ENCODE assay signal across 8 cellular contexts in the genomic region with DNA sequence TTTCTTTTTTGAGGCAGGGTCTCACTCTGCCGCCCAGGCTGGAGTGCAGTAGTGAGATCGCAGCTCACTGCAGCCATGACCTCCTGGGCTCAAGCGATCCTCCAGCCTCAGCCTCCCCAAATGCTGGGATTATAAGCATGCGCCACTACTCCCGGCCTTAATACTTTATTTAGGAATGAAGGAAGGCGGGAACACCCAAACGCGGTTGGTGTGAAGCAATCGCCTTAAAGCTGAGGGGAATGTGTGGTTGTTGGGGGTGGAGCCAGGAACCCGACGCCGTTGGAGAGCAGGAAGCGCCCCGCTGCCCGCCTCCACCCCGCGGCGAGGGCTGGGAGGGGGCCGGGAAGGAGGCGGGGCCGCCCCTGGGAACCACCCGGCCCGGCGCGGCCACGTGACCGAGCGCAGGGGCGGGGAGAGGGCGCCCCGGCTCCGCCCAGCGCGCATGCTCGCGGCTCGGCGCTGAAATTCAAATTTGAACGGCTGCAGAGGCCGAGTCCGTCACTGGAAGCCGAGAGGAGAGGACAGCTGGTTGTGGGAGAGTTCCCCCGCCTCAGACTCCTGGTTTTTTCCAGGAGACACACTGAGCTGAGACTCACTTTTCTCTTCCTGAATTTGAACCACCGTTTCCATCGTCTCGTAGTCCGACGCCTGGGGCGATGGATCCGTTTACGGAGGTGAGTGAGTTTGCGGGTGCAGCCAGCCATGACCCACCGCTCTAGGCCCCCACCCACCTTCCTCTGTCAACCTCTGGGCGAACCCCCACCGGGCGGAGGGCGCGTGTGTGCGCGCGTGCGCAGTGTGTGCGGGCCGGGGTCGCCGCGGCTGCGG. TPM values are rescaled to one million over a fixed set of nuclear protein-coding genes. Genes with fewer than 3 reads are reported as not detected.
DNase-seq lines count a peak whose midpoint lies in the region; ATAC-seq and TF ChIP-seq lines count a peak whose summit lies in the region.

A gene with protein sequence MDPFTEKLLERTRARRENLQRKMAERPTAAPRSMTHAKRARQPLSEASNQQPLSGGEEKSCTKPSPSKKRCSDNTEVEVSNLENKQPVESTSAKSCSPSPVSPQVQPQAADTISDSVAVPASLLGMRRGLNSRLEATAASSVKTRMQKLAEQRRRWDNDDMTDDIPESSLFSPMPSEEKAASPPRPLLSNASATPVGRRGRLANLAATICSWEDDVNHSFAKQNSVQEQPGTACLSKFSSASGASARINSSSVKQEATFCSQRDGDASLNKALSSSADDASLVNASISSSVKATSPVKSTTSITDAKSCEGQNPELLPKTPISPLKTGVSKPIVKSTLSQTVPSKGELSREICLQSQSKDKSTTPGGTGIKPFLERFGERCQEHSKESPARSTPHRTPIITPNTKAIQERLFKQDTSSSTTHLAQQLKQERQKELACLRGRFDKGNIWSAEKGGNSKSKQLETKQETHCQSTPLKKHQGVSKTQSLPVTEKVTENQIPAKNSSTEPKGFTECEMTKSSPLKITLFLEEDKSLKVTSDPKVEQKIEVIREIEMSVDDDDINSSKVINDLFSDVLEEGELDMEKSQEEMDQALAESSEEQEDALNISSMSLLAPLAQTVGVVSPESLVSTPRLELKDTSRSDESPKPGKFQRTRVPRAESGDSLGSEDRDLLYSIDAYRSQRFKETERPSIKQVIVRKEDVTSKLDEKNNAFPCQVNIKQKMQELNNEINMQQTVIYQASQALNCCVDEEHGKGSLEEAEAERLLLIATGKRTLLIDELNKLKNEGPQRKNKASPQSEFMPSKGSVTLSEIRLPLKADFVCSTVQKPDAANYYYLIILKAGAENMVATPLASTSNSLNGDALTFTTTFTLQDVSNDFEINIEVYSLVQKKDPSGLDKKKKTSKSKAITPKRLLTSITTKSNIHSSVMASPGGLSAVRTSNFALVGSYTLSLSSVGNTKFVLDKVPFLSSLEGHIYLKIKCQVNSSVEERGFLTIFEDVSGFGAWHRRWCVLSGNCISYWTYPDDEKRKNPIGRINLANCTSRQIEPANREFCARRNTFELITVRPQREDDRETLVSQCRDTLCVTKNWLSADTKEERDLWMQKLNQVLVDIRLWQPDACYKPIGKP (plus strand): TSS at position 492 of the 828 bp plus-strand sequence. CDS start 165 bp downstream, at position 657.

- H3K27me3 ChIP-seq in adipocyte (replicated peaks; ENCODE audit: control insufficient read depth, insufficient read depth, low read length) (no peaks in the 10 kb centered on the region), trophoblast cell (ENCODE audit: insufficient read depth, low read length) (no peaks in the 10 kb centered on the region), tibial nerve (no peaks in the 10 kb centered on the region)

- intact Hi-C loops in cardiac septum (cut with DNase I): no loop called here

- no CpG with 5 or more reads among the region's 68 CpGs for WGBS in trophoblast cell (ENCODE audit: extremely low coverage, insufficient coverage, insufficient read length)
- 4 to 5% methylated on average over 43 to 55 of the region's 68 CpGs for WGBS in tibial nerve, 2 donors

- H3K9me3 ChIP-seq in adipocyte (ENCODE audit: control insufficient read depth, low read length) (no peaks in the 10 kb centered on the region), trophoblast cell (ENCODE audit: insufficient read depth, low read depth, low read length) (peaks cover 2% of the 10 kb centered on the region), tibial nerve (no peaks in the 10 kb centered on the region)

- peak within 1 kb of the TSS; percentile 96 for H4K8ac ChIP-seq in trophoblast cell (ENCODE audit: low read depth, low read length)

- H3K27ac ChIP-seq in trophoblast cell (ENCODE audit: low read depth, low read length) (peak within 1 kb of the TSS; percentile 99), tibial nerve (peak within 1 kb of the TSS; percentile 25 to 94 (median 80))

- H3K23ac ChIP-seq in trophoblast cell (ENCODE audit: low read length): no peak within 1 kb of the TSS

- peak; percentile 78 for ATAC-seq in HG02642 (IDR thresholded peaks at IDR 0.05; ENCODE audit: poor library complexity, unreplicated experiment)

- peak within 1 kb of the TSS; percentile 96 for H3K4ac ChIP-seq in trophoblast cell (ENCODE audit: low read depth, low read length)

- H3K79me1 ChIP-seq in trophoblast cell (ENCODE audit: low read length): peaks cover 11% of the 10 kb centered on the region

- TF ChIP-seq CTCF in GM12875 (IDR thresholded peaks at IDR 0.05; ENCODE audit: borderline replicate concordance, insufficient read depth, low read depth, low read length) (no peak), tibial nerve (IDR thresholded peaks at IDR 0.05) (peak in 1 of 5 experiments; percentile 22)

- H2AK5ac ChIP-seq in trophoblast cell (ENCODE audit: low read length): peak within 1 kb of the TSS; percentile 94

- H3K79me2 ChIP-seq in trophoblast cell (ENCODE audit: control insufficient read depth, insufficient read depth, low read length, poor library complexity): peaks cover 16% of the 10 kb centered on the region

- peak; percentile 21 to 70 for TF ChIP-seq EP300 in tibial nerve (IDR thresholded peaks at IDR 0.05)

- peaks cover 35% of the 10 kb centered on the region for H3K4me1 ChIP-seq in adipocyte (ENCODE audit: control insufficient read depth, insufficient read depth, low read length)
- peaks cover 9% of the 10 kb centered on the region in 2 experiments for H3K4me1 ChIP-seq in trophoblast cell (ENCODE audit: control insufficient read depth in 1 of 2, insufficient read depth in 2 of 2, low read length in 2 of 2)
- peaks cover 3 to 24% (median 13%) of the 10 kb centered on the region in 4 donors for H3K4me1 ChIP-seq in tibial nerve

- peak within 1 kb of the TSS; percentile 99 for H2BK5ac ChIP-seq in trophoblast cell (ENCODE audit: low read depth, low read length, poor library complexity)

- peak; percentile 86 for DNase-seq in NCI-H1105 treated with DMSO at 0.1 percent for 48 hours (lab: John Stamatoyannopoulos, UW)
- peak; percentile 78 for DNase-seq in T follicular helper cell (ENCODE audit: low read depth)
- DNase-seq in adipocyte (ENCODE audit: low read depth): peak; percentile 98
- DNase-seq in cardiac septum (ENCODE audit: low spot score): peak; percentile 93
- peak; percentile 94 to 96 for DNase-seq in trophoblast cell
- DNase-seq in tibial nerve (ENCODE audit: low spot score in 2 of 2): peak; percentile 83 to 85

- H4K12ac ChIP-seq in trophoblast cell (ENCODE audit: low read depth, low read length): peak within 1 kb of the TSS; percentile 97

- H3K36me3 ChIP-seq in adipocyte (ENCODE audit: control insufficient read depth, insufficient read depth, low read length, severe bottlenecking) (no peaks in the 10 kb centered on the region), trophoblast cell (ENCODE audit: control insufficient read depth in 1 of 2, insufficient read depth in 2 of 2, low read length in 2 of 2) (no peaks in the 10 kb centered on the region), tibial nerve (no peaks in the 10 kb centered on the region)

- H2BK12ac ChIP-seq in trophoblast cell (ENCODE audit: low read length): peak within 1 kb of the TSS; percentile 85

- peak within 1 kb of the TSS; percentile 79 for H3K9ac ChIP-seq in adipocyte (ENCODE audit: low read length)
- peak within 1 kb of the TSS; percentile 86 for H3K9ac ChIP-seq in trophoblast cell (ENCODE audit: low read length)

- H3K4me2 ChIP-seq in trophoblast cell (ENCODE audit: low read length): peak within 1 kb of the TSS; percentile 85

- peak within 1 kb of the TSS; percentile 93 for H2AFZ ChIP-seq in trophoblast cell (ENCODE audit: insufficient read depth, low read length, poor library complexity)

- peak within 1 kb of the TSS; percentile 92 for H3K4me3 ChIP-seq in GM12875 (ENCODE audit: low read depth, low read length)
- H3K4me3 ChIP-seq in adipocyte (ENCODE audit: low read length): peak within 1 kb of the TSS; percentile 96
- peak within 1 kb of the TSS; percentile 92 for H3K4me3 ChIP-seq in trophoblast cell (ENCODE audit: low read depth, low read length)
- peak within 1 kb of the TSS; percentile 46 to 58 (median 50) for H3K4me3 ChIP-seq in tibial nerve

- TF ChIP-seq POLR2A in tibial nerve (IDR thresholded peaks at IDR 0.05): peak; percentile 11 to 50

- H2BK120ac ChIP-seq in trophoblast cell (ENCODE audit: insufficient read depth, low read length, poor library complexity): peak within 1 kb of the TSS; percentile 96

- peak within 1 kb of the TSS; percentile 99 for H4K91ac ChIP-seq in trophoblast cell (ENCODE audit: low read depth, low read length)

- peak within 1 kb of the TSS; percentile 99 for H3K14ac ChIP-seq in trophoblast cell (ENCODE audit: low read length)

- H3K18ac ChIP-seq in trophoblast cell (ENCODE audit: low read length): peak within 1 kb of the TSS; percentile 99

RNA-seq across cellular contexts. Expression of the gene that starts here (rescaled TPM):
- 0.57 TPM for total RNA-seq in cardiac septum
- polyA plus RNA-seq in trophoblast cell (2013): 119 and 122 TPM in 2 replicates
- total RNA-seq in tibial nerve: 10 to 100 TPM in 1 of 4 donors, 1 to 10 TPM in 2, under 1 TPM in 1; 0.84 to 12.9 (median 4.1) TPM

Comparison
In these comparisons a context has a peak if more than half of its experiments do, and no peak if none do; other contexts are left out.
1. Peak in every context shown above with its lines: DNase-seq, ATAC-seq, H3K4me3 ChIP-seq and H3K27ac ChIP-seq.
2. Peak in DNase-seq in cardiac septum; RNA of the gene not detected or under 1 TPM.